Comparison of ENCODE assay signal across 1 cellular context in the genomic region with DNA sequence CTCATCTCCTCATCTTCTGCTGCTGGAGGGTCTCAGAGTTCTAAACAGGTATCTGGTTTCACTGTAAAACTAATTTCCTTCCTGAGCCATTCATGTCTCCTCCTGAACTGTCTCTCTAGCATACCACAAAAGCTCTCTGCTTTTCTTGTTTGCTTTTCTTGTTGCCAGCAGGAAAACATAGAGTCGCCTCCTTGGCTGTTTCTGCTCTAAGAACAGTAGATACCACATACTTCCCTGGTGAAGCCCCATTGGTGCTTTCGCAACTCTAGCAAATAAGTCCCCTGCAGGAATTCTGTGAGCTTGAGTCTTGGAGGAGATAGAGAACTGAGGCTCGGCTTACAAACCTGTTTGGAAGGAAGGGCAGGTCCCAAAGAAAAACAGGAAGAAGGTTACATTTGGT.
TF ChIP-seq lines count a peak whose summit lies in the region.

No MANE protein-coding gene starts in this region.

TF ChIP-seq in endothelial cell of umbilical vein, 7 proteins besides CTCF, POLR2A, EP300 and RAD21:
- no peak for TF ChIP-seq FOS (IDR thresholded peaks at IDR 0.05; ENCODE audit: borderline replicate concordance, insufficient read depth, low read length)
- TF ChIP-seq POLR2AphosphoS5 (IDR thresholded peaks at IDR 0.05; ENCODE audit: insufficient read depth, low read depth, low read length) = no peak
- TF ChIP-seq MYC (IDR thresholded peaks at IDR 0.05; ENCODE audit: low read depth, low read length) = no peak
- TF ChIP-seq, protein P1, sequence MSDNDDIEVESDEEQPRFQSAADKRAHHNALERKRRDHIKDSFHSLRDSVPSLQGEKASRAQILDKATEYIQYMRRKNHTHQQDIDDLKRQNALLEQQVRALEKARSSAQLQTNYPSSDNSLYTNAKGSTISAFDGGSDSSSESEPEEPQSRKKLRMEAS (IDR thresholded peaks at IDR 0.05; ENCODE audit: insufficient read depth, insufficient read length) = no peak
- no peak for TF ChIP-seq EZH2 (IDR thresholded peaks at IDR 0.05; ENCODE audit: borderline replicate concordance, low read depth, low read length, severe bottlenecking)
- no peak for TF ChIP-seq JUN (IDR thresholded peaks at IDR 0.05; ENCODE audit: borderline replicate concordance, insufficient read depth, insufficient read length, low read depth)
- TF ChIP-seq GATA2 (IDR thresholded peaks at IDR 0.05; ENCODE audit: insufficient read depth, insufficient read length, low read depth, low read length) = no peak
